27 cellular contexts compared by ENCODE assay signal in the genomic region with DNA sequence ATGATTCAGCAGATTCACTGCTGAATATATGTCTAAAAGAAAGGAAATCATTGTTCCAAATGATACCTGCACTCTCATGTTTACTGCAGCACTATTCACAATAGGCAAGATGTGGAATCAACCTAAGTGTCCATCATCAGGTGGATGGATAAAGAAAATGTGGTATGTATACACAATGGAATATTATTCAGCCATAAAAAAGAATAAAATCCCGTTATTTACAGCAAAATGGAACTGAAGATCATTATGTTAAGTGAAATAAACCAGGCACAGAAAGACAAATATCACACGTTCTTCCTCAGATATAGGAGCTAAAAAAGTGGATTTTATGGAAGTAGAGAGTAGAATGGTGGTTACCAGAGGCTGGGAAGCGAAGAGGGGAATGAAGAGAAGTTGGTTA.
"Had no signal": no experiment of that assay in that cellular context is flagged by ENCODE, and none has a peak within 500 bp of the region (broad histone marks: within the 10 kb centered on the region; RNA-seq: fewer than 3 reads in every experiment).

No MANE protein-coding gene starts in this region.

- H3K9me3 Mint-ChIP-seq: immature natural killer cell had no signal

- ATAC-seq: activated T-cell treated with anti-CD3 and anti-CD28 coated beads, Interleukin-2, amount 50 U/mL, for 72 hours; left colon; naive thymus-derived CD4-positive, alpha-beta T cell; right lobe of liver had no signal

- H3K27ac ChIP-seq: ascending aorta, cardiac muscle cell, right lobe of liver, stomach, thyroid gland, upper lobe of left lung, vagina had no signal

- H3K4me1 ChIP-seq: right lobe of liver had no signal

- H3K27me3 Mint-ChIP-seq: activated naive CD8-positive, alpha-beta T cell treated with anti-CD3 and anti-CD28 coated beads, Interleukin-2, amount 10 ng/mL, durations not matched to agents 7 days and 5 days; brain; naive thymus-derived CD4-positive, alpha-beta T cell; progenitor cell of endocrine pancreas had no signal

- H3K4me3 Mint-ChIP-seq: activated naive CD8-positive, alpha-beta T cell treated with anti-CD3 and anti-CD28 coated beads, Interleukin-2, amount 10 ng/mL, durations not matched to agents 7 days and 5 days; activated T-cell treated with anti-CD3 and anti-CD28 coated beads, Interleukin-2, amount 50 U/mL, for 72 hours; brain; immature natural killer cell; mesothelial cell of epicardium had no signal

- H3K36me3 ChIP-seq: ascending aorta, cardiac muscle cell, ovary, right lobe of liver, stomach, thyroid gland, upper lobe of left lung, vagina had no signal

- H3K9me3 ChIP-seq: ascending aorta, ovary, right lobe of liver, stomach, thyroid gland, upper lobe of left lung, vagina had no signal

- FAIRE-seq: endothelial cell of umbilical vein, kidney had no signal

- H3K27me3 ChIP-seq: ascending aorta, cardiac muscle cell, ovary, right lobe of liver, stomach, thyroid gland, upper lobe of left lung, vagina had no signal

- H3K27ac Mint-ChIP-seq: activated naive CD8-positive, alpha-beta T cell treated with anti-CD3 and anti-CD28 coated beads, Interleukin-2, amount 10 ng/mL, durations not matched to agents 7 days and 5 days; activated T-cell treated with anti-CD3 and anti-CD28 coated beads, Interleukin-2, amount 50 U/mL, for 72 hours; mesothelial cell of epicardium; progenitor cell of endocrine pancreas had no signal

- DNase-seq: activated CD4-positive, CD25-positive, alpha-beta regulatory T cell treated with anti-CD3 and anti-CD28 coated beads, Interleukin-2, amount 50 U/mL, for 72 hours; activated effector memory CD4-positive, alpha-beta T cell treated with Interleukin-2 at 50 U/mL for 16 hours; activated naive CD4-positive, alpha-beta T cell treated with Interleukin-2 at 50 U/mL for 16 hours; activated naive CD8-positive, alpha-beta T cell treated with anti-CD3 and anti-CD28 coated beads, Interleukin-2, amount 10 ng/mL, durations not matched to agents 7 days and 5 days; activated T-cell treated with anti-CD3 and anti-CD28 coated beads for 4 hours; activated T-cell treated with anti-CD3 and anti-CD28 coated beads, Interleukin-2, amount 50 U/mL, for 72 hours; head of caudate nucleus; hypothalamus; immature natural killer cell; kidney; left colon; mammary epithelial cell; naive thymus-derived CD4-positive, alpha-beta T cell; ovary; right lobe of liver; stimulated activated CD4-positive, alpha-beta T cell treated with anti-CD3 and anti-CD28 coated beads, Interleukin-2, amount 100 ng/mL, for 48 hours; stomach; T-helper 2 cell; thyroid gland; upper lobe of left lung had no signal

- H3K4me3 ChIP-seq: ascending aorta, cardiac muscle cell, ovary, right lobe of liver, stomach, thyroid gland, upper lobe of left lung, vagina had no signal
